24 cellular contexts compared by ENCODE assay signal in the genomic region with DNA sequence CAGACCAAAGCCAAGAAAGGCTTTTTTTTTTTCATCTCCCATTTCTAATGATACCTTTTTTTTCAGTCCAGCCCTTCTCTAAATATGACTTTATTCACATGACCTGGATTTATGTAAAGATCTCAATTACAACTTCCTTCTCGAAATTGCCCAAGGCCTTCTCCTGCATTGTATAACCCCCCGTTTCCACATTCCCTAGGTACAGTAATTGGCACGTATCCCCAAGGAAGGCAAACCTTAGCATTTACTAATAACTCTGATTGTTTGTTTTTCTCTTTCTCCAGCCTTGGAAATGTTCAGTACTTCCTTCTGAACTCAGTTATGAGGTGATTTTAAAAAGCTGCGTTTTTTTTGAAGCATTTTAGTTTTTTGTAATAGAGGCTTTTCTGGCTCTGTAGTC.
"Had no signal": no experiment of that assay in that cellular context is flagged by ENCODE, and none has a peak within 500 bp of the region (broad histone marks: within the 10 kb centered on the region; RNA-seq: fewer than 3 reads in every experiment).

No MANE protein-coding gene starts in this region.

- H3K9me3 ChIP-seq: colonic mucosa, esophagus muscularis mucosa, gastroesophageal sphincter, ovary, prostate gland, right atrium auricular region, upper lobe of left lung had no signal

- H3K27ac ChIP-seq: colonic mucosa, dorsolateral prefrontal cortex, esophagus muscularis mucosa, gastroesophageal sphincter, neural progenitor cell, ovary, prostate gland, right atrium auricular region, upper lobe of left lung, WERI-Rb-1 had no signal

- ATAC-seq: activated CD8-positive, alpha-beta T cell treated with anti-CD3 and anti-CD28 coated beads, Interleukin-2, amount 10 ng/mL, durations not matched to agents 7 days and 5 days; activated T-helper 17 cell treated with anti-CD3 and anti-CD28 coated beads, Interleukin-2, amount 50 U/mL, for 72 hours; effector memory CD8-positive, alpha-beta T cell; gastroesophageal sphincter; left cardiac atrium; naive thymus-derived CD8-positive, alpha-beta T cell had no signal

- H3K36me3 ChIP-seq: colonic mucosa, esophagus muscularis mucosa, gastroesophageal sphincter, neural progenitor cell, ovary, prostate gland, right atrium auricular region, upper lobe of left lung, WERI-Rb-1 had no signal

- DNase-seq: activated CD4-positive, alpha-beta T cell treated with anti-CD3 and anti-CD28 coated beads for 1 hour; activated CD4-positive, alpha-beta T cell treated with anti-CD3 and anti-CD28 coated beads, Interleukin-2, amount 50 U/mL, for 1 hour; activated CD8-positive, alpha-beta T cell treated with anti-CD3 and anti-CD28 coated beads, Interleukin-2, amount 10 ng/mL, durations not matched to agents 7 days and 5 days; activated T-cell treated with anti-CD3 and anti-CD28 coated beads, Interleukin-2, amount 50 U/mL, for 24 hours; colonic mucosa; dorsolateral prefrontal cortex; effector memory CD8-positive, alpha-beta T cell; head of caudate nucleus; hypothalamus; left cardiac atrium; naive thymus-derived CD8-positive, alpha-beta T cell; ovary; stimulated activated CD4-positive, alpha-beta T cell treated with anti-CD3 and anti-CD28 coated beads, Interleukin-4, amount 100 ng/mL, for 24 hours; stimulated activated naive CD4-positive, alpha-beta T cell treated with Interleukin-2 at 50 U/mL for 16 hours; upper lobe of left lung; WERI-Rb-1 had no signal

- H3K4me1 ChIP-seq: colonic mucosa, esophagus muscularis mucosa, gastroesophageal sphincter, neural progenitor cell, prostate gland, right atrium auricular region, upper lobe of left lung had no signal

- H3K4me2 ChIP-seq: neural progenitor cell had no signal

- H3K27me3 ChIP-seq: colonic mucosa, dorsolateral prefrontal cortex, esophagus muscularis mucosa, gastroesophageal sphincter, neural progenitor cell, ovary, right atrium auricular region, upper lobe of left lung had no signal

- FAIRE-seq: astrocyte, endothelial cell of umbilical vein had no signal

- H3K4me3 ChIP-seq: colonic mucosa, dorsolateral prefrontal cortex, esophagus muscularis mucosa, gastroesophageal sphincter, neural progenitor cell, ovary, prostate gland, right atrium auricular region, upper lobe of left lung had no signal
